Comparison of ENCODE assay signal across 8 cellular contexts in the genomic region with DNA sequence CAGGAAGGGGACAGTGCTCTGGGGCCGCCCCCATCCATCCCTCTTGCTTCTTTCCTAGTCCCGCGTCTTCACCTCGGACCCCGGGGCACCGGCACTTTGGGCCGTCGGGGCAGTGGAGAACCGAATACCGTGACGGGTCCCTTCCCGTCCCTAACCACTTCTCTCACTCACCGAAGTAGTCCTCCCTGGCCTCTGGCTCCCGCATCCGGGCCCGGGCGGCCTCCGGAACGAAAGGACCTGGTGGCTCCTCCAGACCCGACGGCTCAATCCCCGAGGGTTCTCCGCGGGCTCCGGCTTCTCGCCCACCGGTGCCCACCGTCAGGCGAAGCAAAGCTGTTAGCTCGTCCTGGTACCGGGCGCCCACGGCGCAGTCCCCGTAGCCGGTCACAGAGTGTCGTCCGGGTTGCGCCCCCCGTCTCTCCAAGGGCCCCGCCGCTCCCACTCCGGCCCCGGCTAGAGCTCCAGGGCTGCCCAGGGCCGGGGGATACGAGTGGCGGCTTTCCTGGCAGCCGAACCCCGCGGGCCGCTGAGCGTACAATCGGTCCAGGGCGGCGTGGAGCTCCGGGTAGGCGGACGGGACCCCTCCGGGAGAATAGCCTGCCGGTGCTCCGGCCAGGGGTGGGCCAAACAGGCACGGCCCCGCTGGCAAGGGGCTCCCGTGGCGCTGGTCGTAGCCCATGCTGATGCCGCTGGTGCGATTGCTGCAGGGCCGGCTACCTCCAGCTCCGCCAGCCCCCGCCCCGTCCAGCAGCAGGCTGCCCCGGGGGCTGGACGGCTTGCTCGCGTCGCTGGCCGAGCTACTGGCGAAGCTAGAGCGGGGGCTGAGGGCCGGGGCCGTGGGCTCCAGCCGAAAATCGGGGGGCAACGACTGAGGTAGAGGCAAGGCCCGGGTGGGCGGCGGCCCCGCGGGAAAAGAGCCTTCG. TPM values are rescaled to one million over a fixed set of nuclear protein-coding genes. Genes with fewer than 3 reads are reported as not detected.
A peak's percentile ranks its signal among the peaks of the same experiment; 100 is the strongest.
DNase-seq lines count a peak whose midpoint lies in the region; ATAC-seq and TF ChIP-seq lines count a peak whose summit lies in the region.

No MANE protein-coding gene starts in this region.

- peak; percentile 36 for DNase-seq in DMS53 (lab: John Stamatoyannopoulos, UW)
- DNase-seq in DMS53 treated with DMSO at 0.1 percent for 48 hours (lab: John Stamatoyannopoulos, UW; ENCODE audit: unreplicated experiment) = no peak
- peak; percentile 22 to 41 for DNase-seq in activated T-cell treated with anti-CD3 and anti-CD28 coated beads, Interleukin-2, amount 50 U/mL, for 72 hours
- DNase-seq in right atrium auricular region (ENCODE audit: low spot score) = no peak
- no peak for DNase-seq in retinal pigment epithelial cell (ENCODE audit: low read depth)
- DNase-seq in COLO829 (ENCODE audit: low spot score) = no peak
- no peak for DNase-seq in A172 (ENCODE audit: low spot score)

- H3K4me1 ChIP-seq in right atrium auricular region = peaks cover 0 to 67% of the 10 kb centered on the region in 2 donors

- no peaks in the 10 kb centered on the region for H3K9me3 ChIP-seq in right atrium auricular region

- H3K4me1 Mint-ChIP-seq in activated T-cell treated with anti-CD3 and anti-CD28 coated beads, Interleukin-2, amount 50 U/mL, for 72 hours (ENCODE audit: low read depth) = peaks cover 7% of the 10 kb centered on the region

- peak overlapping the region; percentile 47 to 48 for H3K4me3 Mint-ChIP-seq in activated T-cell treated with anti-CD3 and anti-CD28 coated beads, Interleukin-2, amount 50 U/mL, for 72 hours

- H3K27ac Mint-ChIP-seq in activated T-cell treated with anti-CD3 and anti-CD28 coated beads, Interleukin-2, amount 50 U/mL, for 72 hours = no peak overlapping the region

- H3K27me3 Mint-ChIP-seq in activated T-cell treated with anti-CD3 and anti-CD28 coated beads, Interleukin-2, amount 50 U/mL, for 72 hours (ENCODE audit: low read depth) = peaks cover 6% of the 10 kb centered on the region

- no peaks in the 10 kb centered on the region for H3K36me3 ChIP-seq in right atrium auricular region

- H3K9me3 Mint-ChIP-seq in activated T-cell treated with anti-CD3 and anti-CD28 coated beads, Interleukin-2, amount 50 U/mL, for 72 hours = no peaks in the 10 kb centered on the region

- peak overlapping the region; percentile 75 to 80 for H3K27ac ChIP-seq in right atrium auricular region

- TF ChIP-seq CTCF in right atrium auricular region (IDR thresholded peaks at IDR 0.05) (no peak), retinal pigment epithelial cell (conservative IDR thresholded peaks at IDR 0.05; ENCODE audit: low read depth, low read length) (no peak)

- H3K4me3 ChIP-seq in right atrium auricular region (peak overlapping the region; percentile 62 to 82), retinal pigment epithelial cell (ENCODE audit: low read length) (peak overlapping the region; percentile 89)

- H3K27me3 ChIP-seq in right atrium auricular region = no peaks in the 10 kb centered on the region

- ATAC-seq in activated T-cell treated with anti-CD3 and anti-CD28 coated beads, Interleukin-2, amount 50 U/mL, for 72 hours (replicated peaks in 1 of 2) = peak; percentile 8 to 27
- ATAC-seq in HG03097 (IDR thresholded peaks at IDR 0.05; ENCODE audit: low FRiP score, unreplicated experiment) = no peak

- H3K36me3 Mint-ChIP-seq in activated T-cell treated with anti-CD3 and anti-CD28 coated beads, Interleukin-2, amount 50 U/mL, for 72 hours (ENCODE audit: insufficient read depth in 2 of 2) = no peaks in the 10 kb centered on the region

RNA-seq across cellular contexts. Expression of gene AJUBA, which starts 1.0 kb away (rescaled TPM):
- 1 to 10 TPM; 1.7 to 2.2 TPM for total RNA-seq in activated T-cell treated with anti-CD3 and anti-CD28 coated beads, Interleukin-2, amount 50 U/mL, for 72 hours
- 10 to 100 TPM in 1 of 2 donors, 1 to 10 TPM in 1; 5.8 to 24.6 TPM for total RNA-seq in right atrium auricular region
- total RNA-seq in A172 (2014; rRNA removed; shearing (Covaris generic)) = 47.5 and 65.5 TPM in 2 replicates

RNA-seq across cellular contexts. Expression of gene HAUS4, which starts 24.5 kb away (rescaled TPM):
- total RNA-seq in activated T-cell treated with anti-CD3 and anti-CD28 coated beads, Interleukin-2, amount 50 U/mL, for 72 hours = 10 to 100 TPM; 82.0 to 90.9 TPM
- 10 to 100 TPM; 25.8 to 28.7 TPM for total RNA-seq in right atrium auricular region
- total RNA-seq in A172 (2014; rRNA removed; shearing (Covaris generic)) = 39.8 and 46.9 TPM in 2 replicates

RNA-seq across cellular contexts. Expression of gene C14orf93, which starts 28.6 kb away (rescaled TPM):
- 10 to 100 TPM; 13.5 to 15.2 TPM for total RNA-seq in activated T-cell treated with anti-CD3 and anti-CD28 coated beads, Interleukin-2, amount 50 U/mL, for 72 hours
- total RNA-seq in right atrium auricular region = 1 to 10 TPM; 5.0 to 6.8 TPM
- 6.9 and 8.1 TPM in 2 replicates for total RNA-seq in A172 (2014; rRNA removed; shearing (Covaris generic))

RNA-seq across cellular contexts. Expression of gene PRMT5, which starts 52.2 kb away (rescaled TPM):
- 10 to 100 TPM; 55.0 to 79.2 TPM for total RNA-seq in activated T-cell treated with anti-CD3 and anti-CD28 coated beads, Interleukin-2, amount 50 U/mL, for 72 hours
- total RNA-seq in right atrium auricular region = 10 to 100 TPM; 23.3 to 55.1 TPM
- total RNA-seq in A172 (2014; rRNA removed; shearing (Covaris generic)) = 38.6 and 181 TPM in 2 replicates

RNA-seq across cellular contexts. Expression of gene PSMB5, which starts 53.3 kb away (rescaled TPM):
- total RNA-seq in activated T-cell treated with anti-CD3 and anti-CD28 coated beads, Interleukin-2, amount 50 U/mL, for 72 hours = 10 to 100 TPM; 82.8 to 88.9 TPM
- 100 to 1,000 TPM; 105 to 122 TPM for total RNA-seq in right atrium auricular region
- total RNA-seq in A172 (2014; rRNA removed; shearing (Covaris generic)) = 219 and 225 TPM in 2 replicates

Comparison
In these comparisons a context has a peak if more than half of its experiments do, and no peak if none do; other contexts are left out.
1. DNase-seq: peak in DMS53 (single experiment) and activated T-cell treated with anti-CD3 and anti-CD28 coated beads, Interleukin-2, amount 50 U/mL, for 72 hours (2 of 2); none in DMS53 treated with DMSO at 0.1 percent for 48 hours (single experiment), right atrium auricular region (single experiment), retinal pigment epithelial cell (single experiment), COLO829 (single experiment) and A172 (single experiment).